In the genomic region with DNA sequence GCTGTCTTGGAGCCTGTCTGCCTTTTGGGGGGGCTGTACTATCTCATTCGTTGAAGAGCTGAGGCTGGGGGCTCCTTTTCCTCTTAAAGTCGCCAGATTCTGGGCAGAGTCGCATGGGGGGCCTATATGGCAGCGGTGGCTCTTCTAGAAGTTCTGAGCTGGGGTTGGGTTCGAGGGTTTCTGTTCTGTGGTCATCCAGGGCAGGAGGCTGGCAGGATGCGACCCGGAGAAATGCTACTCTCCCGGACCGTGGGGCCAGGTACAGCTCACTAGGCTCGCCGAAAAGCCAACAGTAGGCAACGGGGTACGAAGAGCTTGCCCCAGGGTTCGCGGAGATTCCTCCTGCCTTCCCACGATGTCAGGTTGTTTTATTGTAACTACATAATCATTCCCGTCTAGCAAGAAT, we compare ENCODE assay signal across 2 cellular contexts.
TF ChIP-seq lines count a peak whose summit lies in the region.

No MANE protein-coding gene starts in this region.

TF ChIP-seq in A549, 52 proteins besides CTCF, POLR2A, EP300 and RAD21 (continued from another document):
- TF ChIP-seq, protein P1, sequence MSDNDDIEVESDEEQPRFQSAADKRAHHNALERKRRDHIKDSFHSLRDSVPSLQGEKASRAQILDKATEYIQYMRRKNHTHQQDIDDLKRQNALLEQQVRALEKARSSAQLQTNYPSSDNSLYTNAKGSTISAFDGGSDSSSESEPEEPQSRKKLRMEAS (IDR thresholded peaks at IDR 0.05): no peak
- TF ChIP-seq CBX8 (IDR thresholded peaks at IDR 0.05): no peak
- TF ChIP-seq ZC3H11A (IDR thresholded peaks at IDR 0.05): no peak
- TF ChIP-seq, protein P2, sequence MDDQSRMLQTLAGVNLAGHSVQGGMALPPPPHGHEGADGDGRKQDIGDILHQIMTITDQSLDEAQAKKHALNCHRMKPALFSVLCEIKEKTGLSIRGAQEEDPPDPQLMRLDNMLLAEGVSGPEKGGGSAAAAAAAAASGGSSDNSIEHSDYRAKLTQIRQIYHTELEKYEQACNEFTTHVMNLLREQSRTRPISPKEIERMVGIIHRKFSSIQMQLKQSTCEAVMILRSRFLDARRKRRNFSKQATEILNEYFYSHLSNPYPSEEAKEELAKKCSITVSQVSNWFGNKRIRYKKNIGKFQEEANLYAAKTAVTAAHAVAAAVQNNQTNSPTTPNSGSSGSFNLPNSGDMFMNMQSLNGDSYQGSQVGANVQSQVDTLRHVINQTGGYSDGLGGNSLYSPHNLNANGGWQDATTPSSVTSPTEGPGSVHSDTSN (IDR thresholded peaks at IDR 0.05): no peak
- no peak for TF ChIP-seq HOXB13 (CRISPR knock-in tag; IDR thresholded peaks at IDR 0.05; ENCODE audit: low read depth)
- TF ChIP-seq, protein P3, sequence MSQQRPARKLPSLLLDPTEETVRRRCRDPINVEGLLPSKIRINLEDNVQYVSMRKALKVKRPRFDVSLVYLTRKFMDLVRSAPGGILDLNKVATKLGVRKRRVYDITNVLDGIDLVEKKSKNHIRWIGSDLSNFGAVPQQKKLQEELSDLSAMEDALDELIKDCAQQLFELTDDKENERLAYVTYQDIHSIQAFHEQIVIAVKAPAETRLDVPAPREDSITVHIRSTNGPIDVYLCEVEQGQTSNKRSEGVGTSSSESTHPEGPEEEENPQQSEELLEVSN (IDR thresholded peaks at IDR 0.05; ENCODE audit: borderline replicate concordance, low read depth): no peak
- no peak for TF ChIP-seq ZSCAN20 (CRISPR knock-in tag; IDR thresholded peaks at IDR 0.05)
- no peak for TF ChIP-seq ZNF302 (CRISPR knock-in tag; IDR thresholded peaks at IDR 0.05)
- no peak for TF ChIP-seq POLR2AphosphoS2 (conservative IDR thresholded peaks at IDR 0.05; ENCODE audit: low read length)
- TF ChIP-seq HOXB5 (CRISPR knock-in tag; IDR thresholded peaks at IDR 0.05): no peak
- TF ChIP-seq NR3C1 (IDR thresholded peaks at IDR 0.05): no peak
- TF ChIP-seq MYC (IDR thresholded peaks at IDR 0.05; ENCODE audit: borderline replicate concordance, low read length): no peak
- no peak for TF ChIP-seq EHMT2 (IDR thresholded peaks at IDR 0.05; ENCODE audit: low read depth)

TF ChIP-seq in HCT116, 20 proteins besides CTCF, POLR2A, EP300 and RAD21 (continued from another document):
- no peak for TF ChIP-seq EZH2 (IDR thresholded peaks at IDR 0.05)
